ENCODE assay signal across 20 cellular contexts in the genomic region with DNA sequence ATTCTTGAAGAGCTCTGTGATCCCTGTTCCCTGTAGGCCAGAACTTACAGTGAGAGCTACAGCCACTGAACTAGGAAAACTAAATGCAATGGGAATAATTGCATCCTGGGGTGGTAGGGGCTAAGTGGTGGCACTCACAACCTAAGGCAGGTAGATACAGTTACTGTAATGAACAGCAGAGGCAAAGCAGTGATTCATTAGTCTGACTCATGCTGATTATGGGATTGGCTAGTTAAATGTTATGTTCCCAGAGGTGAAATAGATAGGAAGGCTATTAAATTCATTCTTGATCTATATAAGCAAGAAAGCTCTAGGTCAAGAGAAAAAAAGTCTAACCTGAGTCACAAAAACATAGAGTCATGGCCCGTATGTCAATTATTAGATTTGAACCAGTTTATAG.
DNase-seq lines count a peak whose midpoint lies in the region; ATAC-seq and FAIRE-seq lines count a peak whose summit lies in the region.
"Had no signal": no experiment of that assay in that cellular context is flagged by ENCODE, and none has a peak within 500 bp of the region (broad histone marks: within the 10 kb centered on the region; RNA-seq: fewer than 3 reads in every experiment).

No MANE protein-coding gene starts in this region.

- no peak for FAIRE-seq in small intestine (lab: Jason Lieb, UNC)
- FAIRE-seq: A204.1, D721Med, GM12892, H1, HepG2, HTR-8/SVneo had no signal

- H3K27me3 ChIP-seq in small intestine (ENCODE audit: control insufficient read depth in 2 of 2, insufficient read depth in 2 of 2, low read length in 2 of 2) = no peaks in the 10 kb centered on the region

- H3K9me3 ChIP-seq in small intestine (ENCODE audit: control insufficient read depth, low read depth) = no peaks in the 10 kb centered on the region
- H3K9me3 ChIP-seq: HAP-1 had no signal

- 37 to 62% (median 62%) methylated on average over 1 of the region's 1 CpG for WGBS in small intestine, 3 donors

- peak; percentile 3 for DNase-seq in Daoy (ENCODE audit: low read depth)
- peak; percentile 17 for DNase-seq in M059J (ENCODE audit: low read depth)
- DNase-seq in astrocyte of the hippocampus (ENCODE audit: low read depth, low spot score) = peak; percentile 7
- DNase-seq in small intestine = peak; percentile 82
- no peak for DNase-seq in cerebellum (ENCODE audit: low spot score)
- DNase-seq in activated naive CD4-positive, alpha-beta T cell treated with Interleukin-2 at 50 U/mL for 16 hours = no peak
- DNase-seq: C1 segment of cervical spinal cord; CD8-positive, alpha-beta T cell; COR-L47; DMS153; DMS79 treated with DMSO at 0.1 percent for 48 hours; GDM1 had no signal

- H3K27ac ChIP-seq in small intestine (ENCODE audit: low read depth in 1 of 2, low read length in 1 of 2) = peak overlapping the region in 1 of 2 donors; percentile 16

- no peak for ATAC-seq in GM21423 (IDR thresholded peaks at IDR 0.05; ENCODE audit: unreplicated experiment)
- ATAC-seq: CD8-positive, alpha-beta T cell; HepG2 had no signal

- no peaks in the 10 kb centered on the region for H3K36me3 ChIP-seq in small intestine (ENCODE audit: control insufficient read depth in 2 of 2, insufficient read depth in 2 of 2, low read length in 2 of 2)
- H3K36me3 ChIP-seq: HAP-1 had no signal

- no peak overlapping the region for H3K4me3 ChIP-seq in small intestine (ENCODE audit: low read depth in 1 of 2, low read length in 2 of 2)
- H3K4me3 ChIP-seq: HAP-1 had no signal

- peaks cover 0 to 5% of the 10 kb centered on the region in 2 donors for H3K4me1 ChIP-seq in small intestine (ENCODE audit: control insufficient read depth in 2 of 2, insufficient read depth in 1 of 2, low read depth in 1 of 2, low read length in 1 of 2)
- H3K4me1 ChIP-seq: HAP-1 had no signal

Comparison
In these comparisons a context has a peak if more than half of its experiments do, and no peak if none do; other contexts are left out.
1. DNase-seq: peak in Daoy (single experiment), M059J (single experiment), astrocyte of the hippocampus (single experiment) and small intestine (single experiment); none in cerebellum (single experiment) and activated naive CD4-positive, alpha-beta T cell treated with Interleukin-2 at 50 U/mL for 16 hours (single experiment).